ENCODE assay signal across 2 cellular contexts in genomic region chr1:26598890-26599289, GRCh38.
TF ChIP-seq lines count a peak whose summit lies in the region.

No MANE protein-coding gene starts in this region.

TF ChIP-seq in IMR-90, 13 proteins besides CTCF, POLR2A, EP300 and RAD21:
- no peak for TF ChIP-seq BHLHE40 (IDR thresholded peaks at IDR 0.05; ENCODE audit: low read depth, low read length)
- TF ChIP-seq CHD1 (IDR thresholded peaks at IDR 0.05; ENCODE audit: low read depth, low read length) = no peak
- TF ChIP-seq NFE2L2 (IDR thresholded peaks at IDR 0.05; ENCODE audit: low read depth, low read length) = no peak
- no peak for TF ChIP-seq MAZ (IDR thresholded peaks at IDR 0.05; ENCODE audit: borderline replicate concordance, low read depth, low read length)
- no peak for TF ChIP-seq CEBPB (IDR thresholded peaks at IDR 0.05; ENCODE audit: low read depth, low read length)
- no peak for TF ChIP-seq USF2 (IDR thresholded peaks at IDR 0.05; ENCODE audit: low read depth, low read length)
- no peak for TF ChIP-seq SMC3 (IDR thresholded peaks at IDR 0.05; ENCODE audit: low read depth, low read length)
- no peak for TF ChIP-seq MAFK (IDR thresholded peaks at IDR 0.05; ENCODE audit: low read depth, low read length)
- TF ChIP-seq MXI1 (IDR thresholded peaks at IDR 0.05; ENCODE audit: borderline replicate concordance, low read depth, low read length) = no peak
- TF ChIP-seq ELK1 (IDR thresholded peaks at IDR 0.05; ENCODE audit: borderline replicate concordance, low read depth, low read length) = no peak
- no peak for TF ChIP-seq FOS (IDR thresholded peaks at IDR 0.05; ENCODE audit: low read depth, low read length)

TF ChIP-seq in K562, 482 proteins besides CTCF, POLR2A, EP300 and RAD21:
- TF ChIP-seq HMBOX1 (IDR thresholded peaks at IDR 0.05) (peak; percentile 69), ZNF318 (IDR thresholded peaks at IDR 0.05; ENCODE audit: borderline replicate concordance in 1 of 2, low read depth in 1 of 2) (no peak), LCOR (CRISPR knock-in tag; IDR thresholded peaks at IDR 0.05) (no peak), PTTG1 (tag; IDR thresholded peaks at IDR 0.05; ENCODE audit: low read depth) (no peak), SMARCA5 (IDR thresholded peaks at IDR 0.05) (no peak), KLF1 (tag; IDR thresholded peaks at IDR 0.05) (no peak), SIRT6 (IDR thresholded peaks at IDR 0.05; ENCODE audit: low read depth, low read length) (no peak), ZKSCAN1 (IDR thresholded peaks at IDR 0.05; ENCODE audit: low read depth, low read length) (no peak), ARID2 (IDR thresholded peaks at IDR 0.05) (no peak), ZBTB17 (CRISPR knock-in tag; IDR thresholded peaks at IDR 0.05) (no peak), NFXL1 (CRISPR knock-in tag; IDR thresholded peaks at IDR 0.05) (no peak), SPI1 (IDR thresholded peaks at IDR 0.05; ENCODE audit: borderline replicate concordance, low read depth, low read length) (peak; percentile 50; the same call in 1 of the 2 replicates), ZNF398 (CRISPR knock-in tag; IDR thresholded peaks at IDR 0.05) (no peak), MEIS2 (IDR thresholded peaks at IDR 0.05; ENCODE audit: partially characterized antibody) (peak; percentile 1), ZNF592 (IDR thresholded peaks at IDR 0.05) (no peak), TBP (optimal IDR thresholded peaks at IDR 0.05; ENCODE audit: low read depth, low read length) (no peak), ZBTB1 (CRISPR knock-in tag; IDR thresholded peaks at IDR 0.05; ENCODE audit: borderline replicate concordance, low read depth) (no peak), NR4A1 (CRISPR knock-in tag; IDR thresholded peaks at IDR 0.05) (no peak), NR4A1 (tag; IDR thresholded peaks at IDR 0.05) (no peak), ZBTB7A (IDR thresholded peaks at IDR 0.05; ENCODE audit: borderline replicate concordance, control insufficient read depth, low read depth, low read length) (no peak), CREM (IDR thresholded peaks at IDR 0.05; ENCODE audit: low read depth) (no peak), ZNF232 (CRISPR knock-in tag; IDR thresholded peaks at IDR 0.05) (no peak), ZSCAN29 (IDR thresholded peaks at IDR 0.05) (no peak), CBX8 (IDR thresholded peaks at IDR 0.05; ENCODE audit: borderline replicate concordance, extremely low read depth, low read depth, low read length, poor library complexity, severe bottlenecking) (no peak), USF1 (CRISPR knock-in tag; IDR thresholded peaks at IDR 0.05) (no peak), HNRNPUL1 (IDR thresholded peaks at IDR 0.05; ENCODE audit: low read length) (no peak)
TF ChIP-seq in K562: peak in this region for 3.
